8 cellular contexts compared by ENCODE assay signal in the genomic region with DNA sequence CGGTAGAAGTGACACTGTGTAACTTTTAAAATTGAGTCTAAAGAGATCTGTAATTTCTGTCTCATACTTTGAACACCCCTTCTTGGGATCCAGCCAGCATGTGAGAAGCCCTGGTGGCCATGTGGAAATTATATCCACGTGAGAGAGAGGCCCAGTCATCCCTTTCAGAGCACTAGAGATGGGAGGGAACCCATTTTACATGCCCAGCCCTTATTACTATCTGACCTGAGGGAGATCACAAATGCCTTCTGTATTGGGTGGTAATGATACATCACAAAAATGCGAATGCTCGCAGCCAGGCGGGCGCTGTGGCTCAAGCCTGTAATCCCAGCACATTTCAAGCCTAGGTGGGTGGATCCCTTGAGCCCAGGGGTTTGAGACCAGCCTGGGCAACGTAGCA. TPM values are rescaled to one million over a fixed set of nuclear protein-coding genes. Genes with fewer than 3 reads are reported as not detected.
DNase-seq lines count a peak whose midpoint lies in the region; ATAC-seq and TF ChIP-seq lines count a peak whose summit lies in the region.

No MANE protein-coding gene starts in this region.

- intact Hi-C loops in Panc1 (cut with micrococcal nuclease; ENCODE audit: unreplicated experiment) = no loop called here
- intact Hi-C loops in esophagus muscularis mucosa (cut with DNase I) = no loop called here
- intact Hi-C loops in sigmoid colon (cut with DNase I) = no loop called here
- intact Hi-C loops in PC-9 (cut with micrococcal nuclease; ENCODE audit: unreplicated experiment) = no loop called here
- intact Hi-C loops in activated CD8-positive, alpha-beta T cell treated with anti-CD3 and anti-CD28 coated beads for 36 hours (cut with micrococcal nuclease) = no loop called here

- in situ Hi-C loops in Panc1 (cut with HindIII; ENCODE audit: low pct_unique_long_range_greater_than_20kb, low sequenced_read_pairs) = no loop called here

- ATAC-seq in Panc1 = no peak
- ATAC-seq in GM21529 (IDR thresholded peaks at IDR 0.05; ENCODE audit: unreplicated experiment) = no peak
- ATAC-seq in effector memory CD8-positive, alpha-beta T cell (replicated peaks) = no peak
- no peak for ATAC-seq in activated CD8-positive, alpha-beta T cell treated with anti-CD3 and anti-CD28 coated beads for 36 hours

- H3K79me2 ChIP-seq in PC-9 (ENCODE audit: low read depth) = no peaks in the 10 kb centered on the region

- BruUV-seq in Panc1 (replicated peaks; lab: Mats Ljungman, UMichigan) (no TSS peak), PC-9 (replicated peaks; lab: Mats Ljungman, UMichigan) (no TSS peak)

- no peak for TF ChIP-seq CTCF in Panc1 (IDR thresholded peaks at IDR 0.05)
- no peak for TF ChIP-seq CTCF in esophagus muscularis mucosa (IDR thresholded peaks at IDR 0.05)
- TF ChIP-seq CTCF in sigmoid colon (IDR thresholded peaks at IDR 0.05) = no peak
- no peak for TF ChIP-seq CTCF in PC-9 (conservative IDR thresholded peaks at IDR 0.05)
- TF ChIP-seq CTCF in activated CD8-positive, alpha-beta T cell treated with anti-CD3 and anti-CD28 coated beads for 36 hours (IDR thresholded peaks at IDR 0.05) = no peak

- H3K4me3 Mint-ChIP-seq in effector memory CD8-positive, alpha-beta T cell = no peak overlapping the region
- no peak overlapping the region for H3K4me3 Mint-ChIP-seq in activated CD8-positive, alpha-beta T cell treated with anti-CD3 and anti-CD28 coated beads for 36 hours

- peak overlapping the region in 1 of 2 donors; percentile 33 for H3K27ac Mint-ChIP-seq in effector memory CD8-positive, alpha-beta T cell
- H3K27ac Mint-ChIP-seq in activated CD8-positive, alpha-beta T cell treated with anti-CD3 and anti-CD28 coated beads for 36 hours = no peak overlapping the region

- peaks cover 44% of the 10 kb centered on the region for H3K4me1 ChIP-seq in Panc1 (ENCODE audit: control insufficient read depth, insufficient read depth, low read length)
- H3K4me1 ChIP-seq in esophagus muscularis mucosa = peaks cover 81 to 99% (median 91%) of the 10 kb centered on the region in 4 donors
- H3K4me1 ChIP-seq in sigmoid colon = peaks cover 0 to 81% (median 76%) of the 10 kb centered on the region in 4 donors
- H3K4me1 ChIP-seq in PC-9 (replicated peaks; ENCODE audit: insufficient read depth) = peaks cover 20% of the 10 kb centered on the region

- H2AFZ ChIP-seq in PC-9 = no peak overlapping the region

- WGBS in esophagus muscularis mucosa = 78% methylated on average over 7 of the region's 7 CpGs
- 90 to 93% methylated on average over 7 of the region's 7 CpGs for WGBS in sigmoid colon, 2 donors

- H3K9me3 ChIP-seq in Panc1 (ENCODE audit: control insufficient read depth, insufficient read depth, low read depth, low read length) (no peaks in the 10 kb centered on the region), esophagus muscularis mucosa (no peaks in the 10 kb centered on the region), sigmoid colon (no peaks in the 10 kb centered on the region), PC-9 (ENCODE audit: insufficient read depth, low read depth) (no peaks in the 10 kb centered on the region)

- TF ChIP-seq POLR2A in esophagus muscularis mucosa (IDR thresholded peaks at IDR 0.05; ENCODE audit: low read depth) = no peak
- no peak for TF ChIP-seq POLR2A in sigmoid colon (IDR thresholded peaks at IDR 0.05)

- H3K27me3 Mint-ChIP-seq in effector memory CD8-positive, alpha-beta T cell = no peaks in the 10 kb centered on the region
- H3K27me3 Mint-ChIP-seq in activated CD8-positive, alpha-beta T cell treated with anti-CD3 and anti-CD28 coated beads for 36 hours = no peaks in the 10 kb centered on the region

- H3K9me3 Mint-ChIP-seq in effector memory CD8-positive, alpha-beta T cell = no peaks in the 10 kb centered on the region
- H3K9me3 Mint-ChIP-seq in activated CD8-positive, alpha-beta T cell treated with anti-CD3 and anti-CD28 coated beads for 36 hours = no peaks in the 10 kb centered on the region

- H3F3A ChIP-seq in PC-9 (ENCODE audit: insufficient read depth, low read depth) = peaks cover 7% of the 10 kb centered on the region

- H3K27ac ChIP-seq in Panc1 (ENCODE audit: low read length) (peak overlapping the region; percentile 31; the same call in 1 of the 2 replicates), esophagus muscularis mucosa (replicated peaks in 1 of 4) (peak overlapping the region; percentile 80 to 88 (median 84)), sigmoid colon (peak overlapping the region; percentile 77 to 93 (median 86)), PC-9 (no peak overlapping the region)

- peaks cover 18 to 34% of the 10 kb centered on the region in 2 donors for H3K4me1 Mint-ChIP-seq in effector memory CD8-positive, alpha-beta T cell (ENCODE audit: low read depth in 2 of 2)
- H3K4me1 Mint-ChIP-seq in activated CD8-positive, alpha-beta T cell treated with anti-CD3 and anti-CD28 coated beads for 36 hours (ENCODE audit: low read depth) = peaks cover 22% of the 10 kb centered on the region

- POLR2A ChIA-PET in Panc1 (lab: Charles Lee) (interaction anchor here (0.7 kb wide), 1 partner anchor 18 kb away, joined by 3 read pairs; no protein-coding TSS in a partner anchor), PC-9 (lab: Charles Lee; ENCODE audit: unreplicated experiment) (no interaction called here)
- POLR2A ChIA-PET in activated CD8-positive, alpha-beta T cell treated with anti-CD3 and anti-CD28 coated beads for 36 hours (lab: Charles Lee) = interaction anchor here (1.0 kb wide), 1 partner anchor 29 kb away, joined by 3 read pairs; no protein-coding TSS in a partner anchor

- no peaks in the 10 kb centered on the region for H3K36me3 ChIP-seq in Panc1 (ENCODE audit: control insufficient read depth, insufficient read depth, low read length)
- no peaks in the 10 kb centered on the region for H3K36me3 ChIP-seq in esophagus muscularis mucosa
- H3K36me3 ChIP-seq in sigmoid colon = no peaks in the 10 kb centered on the region
- H3K36me3 ChIP-seq in PC-9 (ENCODE audit: low read depth) = no peaks in the 10 kb centered on the region

- no peaks in the 10 kb centered on the region for H3K9me2 ChIP-seq in PC-9 (ENCODE audit: insufficient read depth)

- no peak overlapping the region for H3K4me2 ChIP-seq in PC-9

- peak; percentile 97 for DNase-seq in EL
- DNase-seq in Panc1 (ENCODE audit: low read depth, low spot score) = no peak
- DNase-seq in esophagus muscularis mucosa (ENCODE audit: extremely low spot score) = no peak
- no peak for DNase-seq in sigmoid colon
- DNase-seq in PC-9 = no peak
- no peak for DNase-seq in effector memory CD8-positive, alpha-beta T cell
- DNase-seq in activated CD8-positive, alpha-beta T cell treated with anti-CD3 and anti-CD28 coated beads for 36 hours = no peak

- no peaks in the 10 kb centered on the region for H3K27me3 ChIP-seq in Panc1 (ENCODE audit: control insufficient read depth, insufficient read depth, low read length)
- no peaks in the 10 kb centered on the region for H3K27me3 ChIP-seq in esophagus muscularis mucosa
- no peaks in the 10 kb centered on the region for H3K27me3 ChIP-seq in sigmoid colon
- no peaks in the 10 kb centered on the region for H3K27me3 ChIP-seq in PC-9 (ENCODE audit: insufficient read depth, low read depth)

- peaks cover 14% of the 10 kb centered on the region for H3K36me3 Mint-ChIP-seq in effector memory CD8-positive, alpha-beta T cell (ENCODE audit: insufficient read depth)
- H3K36me3 Mint-ChIP-seq in activated CD8-positive, alpha-beta T cell treated with anti-CD3 and anti-CD28 coated beads for 36 hours (ENCODE audit: low read depth) = peaks cover 4% of the 10 kb centered on the region

- no peak for TF ChIP-seq EP300 in esophagus muscularis mucosa (IDR thresholded peaks at IDR 0.05)
- no peak for TF ChIP-seq EP300 in sigmoid colon (IDR thresholded peaks at IDR 0.05)

- CTCF ChIA-PET in Panc1 (lab: Charles Lee) (no interaction called here), PC-9 (lab: Charles Lee) (interaction anchor here (0.5 kb wide), 1 partner anchor 12 kb away, joined by 13 read pairs; no protein-coding TSS in a partner anchor)
- CTCF ChIA-PET in activated CD8-positive, alpha-beta T cell treated with anti-CD3 and anti-CD28 coated beads for 36 hours (lab: Charles Lee) = interaction anchor here (1.0 kb wide), 1 partner anchor 35 kb away, joined by 3 read pairs; no protein-coding TSS in a partner anchor

- H3K4me3 ChIP-seq in Panc1 (ENCODE audit: low read depth in 2 of 2, low read length in 2 of 2) (no peak overlapping the region), esophagus muscularis mucosa (no peak overlapping the region), sigmoid colon (no peak overlapping the region), PC-9 (no peak overlapping the region)

- no peaks in the 10 kb centered on the region for H4K20me1 ChIP-seq in PC-9 (ENCODE audit: insufficient read depth)

RNA-seq across cellular contexts. Expression of gene TRAK1, which starts 27.3 kb away (rescaled TPM):
- total RNA-seq in Panc1 (2021; ENCODE audit: unreplicated experiment) = 38.4 TPM
- 36.8 TPM for polyA plus RNA-seq in Panc1 (2012; ENCODE audit: insufficient read length)
- 10 to 100 TPM; 45.7 to 74.8 (median 57.7) TPM for total RNA-seq in esophagus muscularis mucosa
- total RNA-seq in sigmoid colon = 10 to 100 TPM; 17.6 to 42.7 (median 27.2) TPM
- 10 to 100 TPM; 31.8 to 39.5 (median 37.9) TPM for polyA plus RNA-seq in sigmoid colon
- total RNA-seq in PC-9 (2021) = 43.4 and 46.8 TPM in 2 replicates
- total RNA-seq in activated CD8-positive, alpha-beta T cell treated with anti-CD3 and anti-CD28 coated beads for 36 hours = 10 to 100 TPM; 24.1 to 24.3 TPM
